Comparison of ENCODE assay signal across 8 cellular contexts in genomic region chr5:115209279-115209678, GRCh38. TPM values are rescaled to one million over a fixed set of nuclear protein-coding genes. Genes with fewer than 3 reads are reported as not detected.
DNase-seq lines count a peak whose midpoint lies in the region; ATAC-seq and TF ChIP-seq lines count a peak whose summit lies in the region.

No MANE protein-coding gene starts in this region.

- ATAC-seq in DND-41 (ENCODE audit: insufficient read depth, low read depth) (peak; percentile 90), GM19468 (IDR thresholded peaks at IDR 0.05; ENCODE audit: extremely low read depth, unreplicated experiment) (peak; percentile 100), HG03558 (IDR thresholded peaks at IDR 0.05; ENCODE audit: extremely low read depth, unreplicated experiment) (peak; percentile 99)

- H3K27ac ChIP-seq in DND-41 (ENCODE audit: low read length) = no peak overlapping the region

- peak; percentile 21 for DNase-seq in DND-41
- DNase-seq in activated T-cell treated with anti-CD3 and anti-CD28 coated beads, Interleukin-2, amount 50 U/mL, for 24 hours = peak; percentile 32
- peak; percentile 22 for DNase-seq in non-pigmented ciliary epithelial cell (ENCODE audit: low read depth)
- no peak for DNase-seq in ureter (ENCODE audit: low spot score)
- DNase-seq in progenitor cell of endocrine pancreas (ENCODE audit: low spot score, unreplicated experiment) = no peak
- DNase-seq in GOT3 (lab: John Stamatoyannopoulos, UW) = no peak

- peaks cover 13% of the 10 kb centered on the region for H3K36me3 ChIP-seq in DND-41 (ENCODE audit: insufficient read depth, low read length)

- TF ChIP-seq CTCF in DND-41 (IDR thresholded peaks at IDR 0.05; ENCODE audit: borderline replicate concordance, extremely low read depth, low read length, poor library complexity, severe bottlenecking) (no peak), progenitor cell of endocrine pancreas (IDR thresholded peaks at IDR 0.05; ENCODE audit: unreplicated experiment) (no peak)

- H3K27me3 Mint-ChIP-seq in activated T-cell treated with anti-CD3 and anti-CD28 coated beads, Interleukin-2, amount 50 U/mL, for 24 hours = no peaks in the 10 kb centered on the region
- H3K27me3 Mint-ChIP-seq in progenitor cell of endocrine pancreas = no peaks in the 10 kb centered on the region

- H3K9me3 ChIP-seq in DND-41 (ENCODE audit: insufficient read depth, low read length, severe bottlenecking) = no peaks in the 10 kb centered on the region

- H3K4me3 ChIP-seq in DND-41 (ENCODE audit: low read depth in 1 of 2, low read length in 2 of 2) = no peak overlapping the region

- H3K4me1 Mint-ChIP-seq in activated T-cell treated with anti-CD3 and anti-CD28 coated beads, Interleukin-2, amount 50 U/mL, for 24 hours (ENCODE audit: low read depth) = peaks cover 15% of the 10 kb centered on the region
- no peaks in the 10 kb centered on the region for H3K4me1 Mint-ChIP-seq in progenitor cell of endocrine pancreas (ENCODE audit: low read depth)

- no peaks in the 10 kb centered on the region for H3K9me3 Mint-ChIP-seq in activated T-cell treated with anti-CD3 and anti-CD28 coated beads, Interleukin-2, amount 50 U/mL, for 24 hours
- no peaks in the 10 kb centered on the region for H3K9me3 Mint-ChIP-seq in progenitor cell of endocrine pancreas (ENCODE audit: low read depth)

- H3K4me3 Mint-ChIP-seq in activated T-cell treated with anti-CD3 and anti-CD28 coated beads, Interleukin-2, amount 50 U/mL, for 24 hours = no peak overlapping the region
- no peak overlapping the region for H3K4me3 Mint-ChIP-seq in progenitor cell of endocrine pancreas (ENCODE audit: low read depth)

- H3K4me1 ChIP-seq in DND-41 (ENCODE audit: insufficient read depth, low read length) = no peaks in the 10 kb centered on the region

- peak overlapping the region; percentile 76 for H3K27ac Mint-ChIP-seq in activated T-cell treated with anti-CD3 and anti-CD28 coated beads, Interleukin-2, amount 50 U/mL, for 24 hours
- no peak overlapping the region for H3K27ac Mint-ChIP-seq in progenitor cell of endocrine pancreas

- H3K27me3 ChIP-seq in DND-41 (ENCODE audit: insufficient read depth, low read length, poor library complexity) = no peaks in the 10 kb centered on the region

- H3K4me2 ChIP-seq in DND-41 (ENCODE audit: insufficient read depth, low read length) = no peak overlapping the region

- H3K36me3 Mint-ChIP-seq in activated T-cell treated with anti-CD3 and anti-CD28 coated beads, Interleukin-2, amount 50 U/mL, for 24 hours (ENCODE audit: low read depth) = peaks cover 57% of the 10 kb centered on the region
- H3K36me3 Mint-ChIP-seq in progenitor cell of endocrine pancreas (ENCODE audit: insufficient read depth) = no peaks in the 10 kb centered on the region

- no peaks in the 10 kb centered on the region for H3K79me2 ChIP-seq in DND-41 (ENCODE audit: insufficient read depth, low read length)

- no peak overlapping the region for H3K9ac ChIP-seq in DND-41 (ENCODE audit: low read depth, low read length)

- no peaks in the 10 kb centered on the region for H4K20me1 ChIP-seq in DND-41 (ENCODE audit: insufficient read depth, low read length)

- H2AFZ ChIP-seq in DND-41 (ENCODE audit: low read depth, low read length) = no peak overlapping the region

RNA-seq across cellular contexts. Expression of gene TRIM36, which starts 39.6 kb away (rescaled TPM):
- 0.62 TPM for total RNA-seq in ureter
- 5.3 and 9.4 TPM in 2 replicates for total RNA-seq in progenitor cell of endocrine pancreas

RNA-seq across cellular contexts. Expression of gene PGGT1B, which starts 53.4 kb away (rescaled TPM):
- 49.9 TPM for total RNA-seq in ureter
- total RNA-seq in progenitor cell of endocrine pancreas = 43.5 and 43.9 TPM in 2 replicates

Comparison
In these comparisons a context has a peak if more than half of its experiments do, and no peak if none do; other contexts are left out.
1. DNase-seq: peak in DND-41 (single experiment), activated T-cell treated with anti-CD3 and anti-CD28 coated beads, Interleukin-2, amount 50 U/mL, for 24 hours (single experiment) and non-pigmented ciliary epithelial cell (single experiment); none in ureter (single experiment), progenitor cell of endocrine pancreas (single experiment) and GOT3 (single experiment).
2. Peak in every context shown above with its lines, with median percentiles within 50 percentile points of each other: ATAC-seq.